Comparison of ENCODE assay signal across 1 cellular context in the genomic region with DNA sequence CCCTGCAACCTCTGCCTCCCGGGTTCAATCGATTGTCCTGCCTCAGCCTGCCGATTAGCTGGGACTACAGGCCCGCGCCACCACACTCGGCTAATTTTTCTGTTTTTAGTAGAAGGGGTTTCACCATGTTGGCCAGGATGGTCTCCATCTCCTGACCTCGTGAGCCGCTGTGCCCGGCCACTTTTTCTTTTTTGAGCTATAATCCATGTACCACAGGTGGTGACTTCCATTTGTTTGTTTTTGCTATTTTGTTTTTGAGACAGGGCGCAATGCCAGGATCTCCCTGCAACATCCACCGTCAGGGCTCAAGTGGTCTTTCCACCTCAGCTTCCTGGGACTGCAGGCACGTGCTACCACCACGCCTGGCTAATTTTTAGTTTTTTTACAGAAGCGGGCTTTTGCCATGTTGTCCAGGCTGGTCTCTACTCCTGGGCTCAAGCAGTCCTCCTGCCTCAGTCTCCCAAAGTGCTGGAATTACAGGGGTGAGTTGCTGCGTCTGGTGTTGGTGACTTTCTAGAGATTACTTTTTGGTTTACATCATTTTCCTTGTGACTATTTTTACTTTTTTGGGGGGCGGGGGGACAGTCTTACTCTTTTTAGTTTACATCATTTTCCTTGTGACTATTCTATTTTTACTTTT.
TF ChIP-seq lines count a peak whose summit lies in the region.

No MANE protein-coding gene starts in this region.

TF ChIP-seq in K562, 482 proteins besides CTCF, POLR2A, EP300 and RAD21 (continued from another document and continues in another):
- TF ChIP-seq MYC (IDR thresholded peaks at IDR 0.05; ENCODE audit: low read depth, low read length): peak; percentile 59; the same call in 1 of the 2 replicates
- TF ChIP-seq MYC (CRISPR knock-in tag; IDR thresholded peaks at IDR 0.05; ENCODE audit: borderline replicate concordance, low read depth): no peak
- peak; percentile 96 for TF ChIP-seq CHD1 (IDR thresholded peaks at IDR 0.05; ENCODE audit: low read length)
- TF ChIP-seq, protein P1, sequence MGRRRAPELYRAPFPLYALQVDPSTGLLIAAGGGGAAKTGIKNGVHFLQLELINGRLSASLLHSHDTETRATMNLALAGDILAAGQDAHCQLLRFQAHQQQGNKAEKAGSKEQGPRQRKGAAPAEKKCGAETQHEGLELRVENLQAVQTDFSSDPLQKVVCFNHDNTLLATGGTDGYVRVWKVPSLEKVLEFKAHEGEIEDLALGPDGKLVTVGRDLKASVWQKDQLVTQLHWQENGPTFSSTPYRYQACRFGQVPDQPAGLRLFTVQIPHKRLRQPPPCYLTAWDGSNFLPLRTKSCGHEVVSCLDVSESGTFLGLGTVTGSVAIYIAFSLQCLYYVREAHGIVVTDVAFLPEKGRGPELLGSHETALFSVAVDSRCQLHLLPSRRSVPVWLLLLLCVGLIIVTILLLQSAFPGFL (CRISPR knock-in tag; IDR thresholded peaks at IDR 0.05): no peak
- TF ChIP-seq MAFF (IDR thresholded peaks at IDR 0.05; ENCODE audit: low read length): no peak
- TF ChIP-seq ERF (CRISPR knock-in tag; IDR thresholded peaks at IDR 0.05): 0 out of 2 replicates have a peak, but pooled peaks have one; percentile 63
- TF ChIP-seq, protein P2, sequence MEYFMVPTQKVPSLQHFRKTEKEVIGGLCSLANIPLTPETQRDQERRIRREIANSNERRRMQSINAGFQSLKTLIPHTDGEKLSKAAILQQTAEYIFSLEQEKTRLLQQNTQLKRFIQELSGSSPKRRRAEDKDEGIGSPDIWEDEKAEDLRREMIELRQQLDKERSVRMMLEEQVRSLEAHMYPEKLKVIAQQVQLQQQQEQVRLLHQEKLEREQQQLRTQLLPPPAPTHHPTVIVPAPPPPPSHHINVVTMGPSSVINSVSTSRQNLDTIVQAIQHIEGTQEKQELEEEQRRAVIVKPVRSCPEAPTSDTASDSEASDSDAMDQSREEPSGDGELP (CRISPR knock-in tag; IDR thresholded peaks at IDR 0.05; ENCODE audit: borderline replicate concordance): peak; percentile 48; the same call in 1 of the 2 replicates
- TF ChIP-seq, protein P3, sequence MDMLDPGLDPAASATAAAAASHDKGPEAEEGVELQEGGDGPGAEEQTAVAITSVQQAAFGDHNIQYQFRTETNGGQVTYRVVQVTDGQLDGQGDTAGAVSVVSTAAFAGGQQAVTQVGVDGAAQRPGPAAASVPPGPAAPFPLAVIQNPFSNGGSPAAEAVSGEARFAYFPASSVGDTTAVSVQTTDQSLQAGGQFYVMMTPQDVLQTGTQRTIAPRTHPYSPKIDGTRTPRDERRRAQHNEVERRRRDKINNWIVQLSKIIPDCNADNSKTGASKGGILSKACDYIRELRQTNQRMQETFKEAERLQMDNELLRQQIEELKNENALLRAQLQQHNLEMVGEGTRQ (CRISPR knock-in tag; IDR thresholded peaks at IDR 0.05): no peak
- TF ChIP-seq, protein P4, sequence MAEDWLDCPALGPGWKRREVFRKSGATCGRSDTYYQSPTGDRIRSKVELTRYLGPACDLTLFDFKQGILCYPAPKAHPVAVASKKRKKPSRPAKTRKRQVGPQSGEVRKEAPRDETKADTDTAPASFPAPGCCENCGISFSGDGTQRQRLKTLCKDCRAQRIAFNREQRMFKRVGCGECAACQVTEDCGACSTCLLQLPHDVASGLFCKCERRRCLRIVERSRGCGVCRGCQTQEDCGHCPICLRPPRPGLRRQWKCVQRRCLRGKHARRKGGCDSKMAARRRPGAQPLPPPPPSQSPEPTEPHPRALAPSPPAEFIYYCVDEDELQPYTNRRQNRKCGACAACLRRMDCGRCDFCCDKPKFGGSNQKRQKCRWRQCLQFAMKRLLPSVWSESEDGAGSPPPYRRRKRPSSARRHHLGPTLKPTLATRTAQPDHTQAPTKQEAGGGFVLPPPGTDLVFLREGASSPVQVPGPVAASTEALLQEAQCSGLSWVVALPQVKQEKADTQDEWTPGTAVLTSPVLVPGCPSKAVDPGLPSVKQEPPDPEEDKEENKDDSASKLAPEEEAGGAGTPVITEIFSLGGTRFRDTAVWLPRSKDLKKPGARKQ (CRISPR knock-in tag; IDR thresholded peaks at IDR 0.05): no peak
- peak; percentile 47 for TF ChIP-seq RBBP5 (IDR thresholded peaks at IDR 0.05; ENCODE audit: borderline replicate concordance, insufficient read depth, low read length, poor library complexity, severe bottlenecking)
- TF ChIP-seq JUND (IDR thresholded peaks at IDR 0.05; ENCODE audit: borderline replicate concordance, low read depth, low read length): no peak
- TF ChIP-seq JUND (tag; IDR thresholded peaks at IDR 0.05; ENCODE audit: borderline replicate concordance, low read depth, low read length): no peak
- TF ChIP-seq BRD4 (IDR thresholded peaks at IDR 0.05): 0 out of 2 replicates have a peak, but pooled peaks have one; percentile 30
- TF ChIP-seq RBM25 (IDR thresholded peaks at IDR 0.05; ENCODE audit: low read depth, low read length, severe bottlenecking): no peak
- TF ChIP-seq MTA3 (IDR thresholded peaks at IDR 0.05; ENCODE audit: borderline replicate concordance): peak; percentile 31; the same call in 1 of the 2 replicates
- TF ChIP-seq POLR2G (IDR thresholded peaks at IDR 0.05; ENCODE audit: low read depth, low read length): peak; percentile 50; the same call in 1 of the 2 replicates
- TF ChIP-seq, protein P5, sequence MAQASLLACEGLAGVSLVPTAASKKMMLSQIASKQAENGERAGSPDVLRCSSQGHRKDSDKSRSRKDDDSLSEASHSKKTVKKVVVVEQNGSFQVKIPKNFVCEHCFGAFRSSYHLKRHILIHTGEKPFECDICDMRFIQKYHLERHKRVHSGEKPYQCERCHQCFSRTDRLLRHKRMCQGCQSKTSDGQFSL (CRISPR knock-in tag; IDR thresholded peaks at IDR 0.05): no peak
- TF ChIP-seq, protein P5 (tag; IDR thresholded peaks at IDR 0.05): no peak
- TF ChIP-seq, protein P6, sequence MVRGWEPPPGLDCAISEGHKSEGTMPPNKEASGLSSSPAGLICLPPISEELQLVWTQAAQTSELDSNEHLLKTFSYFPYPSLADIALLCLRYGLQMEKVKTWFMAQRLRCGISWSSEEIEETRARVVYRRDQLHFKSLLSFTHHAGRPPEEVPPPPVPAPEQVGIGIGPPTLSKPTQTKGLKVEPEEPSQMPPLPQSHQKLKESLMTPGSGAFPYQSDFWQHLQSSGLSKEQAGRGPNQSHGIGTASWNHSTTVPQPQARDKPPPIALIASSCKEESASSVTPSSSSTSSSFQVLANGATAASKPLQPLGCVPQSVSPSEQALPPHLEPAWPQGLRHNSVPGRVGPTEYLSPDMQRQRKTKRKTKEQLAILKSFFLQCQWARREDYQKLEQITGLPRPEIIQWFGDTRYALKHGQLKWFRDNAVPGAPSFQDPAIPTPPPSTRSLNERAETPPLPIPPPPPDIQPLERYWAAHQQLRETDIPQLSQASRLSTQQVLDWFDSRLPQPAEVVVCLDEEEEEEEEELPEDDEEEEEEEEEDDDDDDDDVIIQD (CRISPR knock-in tag; IDR thresholded peaks at IDR 0.05): no peak
- TF ChIP-seq RBM34 (IDR thresholded peaks at IDR 0.05; ENCODE audit: borderline replicate concordance, insufficient read depth, low read length): no peak
- peak; percentile 10 to 74; a peak in 2 of 4 replicates for TF ChIP-seq SIN3A (IDR thresholded peaks at IDR 0.05; ENCODE audit: borderline replicate concordance in 2 of 2, control insufficient read depth in 1 of 2, low read depth in 2 of 2, low read length in 2 of 2)
- TF ChIP-seq MEF2D (tag; conservative IDR thresholded peaks at IDR 0.05; ENCODE audit: low read depth): peak; percentile 89
- TF ChIP-seq EZH2 (IDR thresholded peaks at IDR 0.05; ENCODE audit: borderline replicate concordance, low read depth, low read length): no peak
- TF ChIP-seq MTA2 (IDR thresholded peaks at IDR 0.05; ENCODE audit: low read depth): no peak; the same call in 1 of the 2 replicates
- TF ChIP-seq DPF2 (IDR thresholded peaks at IDR 0.05): no peak
- TF ChIP-seq KDM5B (IDR thresholded peaks at IDR 0.05; ENCODE audit: insufficient replicate concordance, low read depth, low read length): peak; percentile 73
- TF ChIP-seq, protein P7, sequence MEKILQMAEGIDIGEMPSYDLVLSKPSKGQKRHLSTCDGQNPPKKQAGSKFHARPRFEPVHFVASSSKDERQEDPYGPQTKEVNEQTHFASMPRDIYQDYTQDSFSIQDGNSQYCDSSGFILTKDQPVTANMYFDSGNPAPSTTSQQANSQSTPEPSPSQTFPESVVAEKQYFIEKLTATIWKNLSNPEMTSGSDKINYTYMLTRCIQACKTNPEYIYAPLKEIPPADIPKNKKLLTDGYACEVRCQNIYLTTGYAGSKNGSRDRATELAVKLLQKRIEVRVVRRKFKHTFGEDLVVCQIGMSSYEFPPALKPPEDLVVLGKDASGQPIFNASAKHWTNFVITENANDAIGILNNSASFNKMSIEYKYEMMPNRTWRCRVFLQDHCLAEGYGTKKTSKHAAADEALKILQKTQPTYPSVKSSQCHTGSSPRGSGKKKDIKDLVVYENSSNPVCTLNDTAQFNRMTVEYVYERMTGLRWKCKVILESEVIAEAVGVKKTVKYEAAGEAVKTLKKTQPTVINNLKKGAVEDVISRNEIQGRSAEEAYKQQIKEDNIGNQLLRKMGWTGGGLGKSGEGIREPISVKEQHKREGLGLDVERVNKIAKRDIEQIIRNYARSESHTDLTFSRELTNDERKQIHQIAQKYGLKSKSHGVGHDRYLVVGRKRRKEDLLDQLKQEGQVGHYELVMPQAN (IDR thresholded peaks at IDR 0.05; ENCODE audit: borderline replicate concordance): peak; percentile 86
- TF ChIP-seq ZC3H4 (CRISPR knock-in tag; IDR thresholded peaks at IDR 0.05; ENCODE audit: borderline replicate concordance): peak; percentile 64; the same call in 1 of the 2 replicates
- TF ChIP-seq SREBF2 (CRISPR knock-in tag; IDR thresholded peaks at IDR 0.05): no peak
- TF ChIP-seq, protein P8, sequence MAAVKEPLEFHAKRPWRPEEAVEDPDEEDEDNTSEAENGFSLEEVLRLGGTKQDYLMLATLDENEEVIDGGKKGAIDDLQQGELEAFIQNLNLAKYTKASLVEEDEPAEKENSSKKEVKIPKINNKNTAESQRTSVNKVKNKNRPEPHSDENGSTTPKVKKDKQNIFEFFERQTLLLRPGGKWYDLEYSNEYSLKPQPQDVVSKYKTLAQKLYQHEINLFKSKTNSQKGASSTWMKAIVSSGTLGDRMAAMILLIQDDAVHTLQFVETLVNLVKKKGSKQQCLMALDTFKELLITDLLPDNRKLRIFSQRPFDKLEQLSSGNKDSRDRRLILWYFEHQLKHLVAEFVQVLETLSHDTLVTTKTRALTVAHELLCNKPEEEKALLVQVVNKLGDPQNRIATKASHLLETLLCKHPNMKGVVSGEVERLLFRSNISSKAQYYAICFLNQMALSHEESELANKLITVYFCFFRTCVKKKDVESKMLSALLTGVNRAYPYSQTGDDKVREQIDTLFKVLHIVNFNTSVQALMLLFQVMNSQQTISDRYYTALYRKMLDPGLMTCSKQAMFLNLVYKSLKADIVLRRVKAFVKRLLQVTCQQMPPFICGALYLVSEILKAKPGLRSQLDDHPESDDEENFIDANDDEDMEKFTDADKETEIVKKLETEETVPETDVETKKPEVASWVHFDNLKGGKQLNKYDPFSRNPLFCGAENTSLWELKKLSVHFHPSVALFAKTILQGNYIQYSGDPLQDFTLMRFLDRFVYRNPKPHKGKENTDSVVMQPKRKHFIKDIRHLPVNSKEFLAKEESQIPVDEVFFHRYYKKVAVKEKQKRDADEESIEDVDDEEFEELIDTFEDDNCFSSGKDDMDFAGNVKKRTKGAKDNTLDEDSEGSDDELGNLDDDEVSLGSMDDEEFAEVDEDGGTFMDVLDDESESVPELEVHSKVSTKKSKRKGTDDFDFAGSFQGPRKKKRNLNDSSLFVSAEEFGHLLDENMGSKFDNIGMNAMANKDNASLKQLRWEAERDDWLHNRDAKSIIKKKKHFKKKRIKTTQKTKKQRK (IDR thresholded peaks at IDR 0.05; ENCODE audit: borderline replicate concordance, low read depth, low read length): 0 out of 2 replicates have a peak, but pooled peaks have one; percentile 29
- TF ChIP-seq SRSF3 (IDR thresholded peaks at IDR 0.05; ENCODE audit: insufficient read depth, low read length): no peak
- TF ChIP-seq ZNF165 (CRISPR knock-in tag; IDR thresholded peaks at IDR 0.05; ENCODE audit: borderline replicate concordance): peak; percentile 36; the same call in 1 of the 2 replicates
- TF ChIP-seq HCFC1 (IDR thresholded peaks at IDR 0.05; ENCODE audit: low read depth, low read length): no peak
- TF ChIP-seq GTF2A2 (tag; IDR thresholded peaks at IDR 0.05): no peak
- no peak for TF ChIP-seq RNF2 (IDR thresholded peaks at IDR 0.05)
- TF ChIP-seq HNRNPH1 (optimal IDR thresholded peaks at IDR 0.05; ENCODE audit: low read depth, low read length): no peak
- 0 out of 2 replicates have a peak, but pooled peaks have one; percentile 44 for TF ChIP-seq KLF13 (tag; IDR thresholded peaks at IDR 0.05; ENCODE audit: borderline replicate concordance, low read depth)
- peak; percentile 74; the same call in 1 of the 2 replicates for TF ChIP-seq HDGF (IDR thresholded peaks at IDR 0.05)
- TF ChIP-seq, protein P9, sequence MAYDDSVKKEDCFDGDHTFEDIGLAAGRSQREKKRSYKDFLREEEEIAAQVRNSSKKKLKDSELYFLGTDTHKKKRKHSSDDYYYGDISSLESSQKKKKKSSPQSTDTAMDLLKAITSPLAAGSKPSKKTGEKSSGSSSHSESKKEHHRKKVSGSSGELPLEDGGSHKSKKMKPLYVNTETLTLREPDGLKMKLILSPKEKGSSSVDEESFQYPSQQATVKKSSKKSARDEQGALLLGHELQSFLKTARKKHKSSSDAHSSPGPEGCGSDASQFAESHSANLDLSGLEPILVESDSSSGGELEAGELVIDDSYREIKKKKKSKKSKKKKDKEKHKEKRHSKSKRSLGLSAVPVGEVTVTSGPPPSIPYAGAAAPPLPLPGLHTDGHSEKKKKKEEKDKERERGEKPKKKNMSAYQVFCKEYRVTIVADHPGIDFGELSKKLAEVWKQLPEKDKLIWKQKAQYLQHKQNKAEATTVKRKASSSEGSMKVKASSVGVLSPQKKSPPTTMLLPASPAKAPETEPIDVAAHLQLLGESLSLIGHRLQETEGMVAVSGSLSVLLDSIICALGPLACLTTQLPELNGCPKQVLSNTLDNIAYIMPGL (CRISPR knock-in tag; IDR thresholded peaks at IDR 0.05): 0 out of 2 replicates have a peak, but pooled peaks have one; percentile 10
- TF ChIP-seq BRD9 (IDR thresholded peaks at IDR 0.05; ENCODE audit: low read depth, partially characterized antibody): peak; percentile 72
- no peak for TF ChIP-seq ATF7 (IDR thresholded peaks at IDR 0.05)
- TF ChIP-seq HDAC3 (IDR thresholded peaks at IDR 0.05; ENCODE audit: borderline replicate concordance, partially characterized antibody): no peak
- no peak for TF ChIP-seq SRSF9 (IDR thresholded peaks at IDR 0.05; ENCODE audit: borderline replicate concordance, low read depth, low read length)
- TF ChIP-seq, protein P10, sequence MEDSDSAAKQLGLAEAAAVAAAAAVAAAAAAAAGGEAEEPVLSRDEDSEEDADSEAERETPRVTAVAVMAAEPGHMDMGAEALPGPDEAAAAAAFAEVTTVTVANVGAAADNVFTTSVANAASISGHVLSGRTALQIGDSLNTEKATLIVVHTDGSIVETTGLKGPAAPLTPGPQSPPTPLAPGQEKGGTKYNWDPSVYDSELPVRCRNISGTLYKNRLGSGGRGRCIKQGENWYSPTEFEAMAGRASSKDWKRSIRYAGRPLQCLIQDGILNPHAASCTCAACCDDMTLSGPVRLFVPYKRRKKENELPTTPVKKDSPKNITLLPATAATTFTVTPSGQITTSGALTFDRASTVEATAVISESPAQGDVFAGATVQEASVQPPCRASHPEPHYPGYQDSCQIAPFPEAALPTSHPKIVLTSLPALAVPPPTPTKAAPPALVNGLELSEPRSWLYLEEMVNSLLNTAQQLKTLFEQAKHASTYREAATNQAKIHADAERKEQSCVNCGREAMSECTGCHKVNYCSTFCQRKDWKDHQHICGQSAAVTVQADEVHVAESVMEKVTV (CRISPR knock-in tag; IDR thresholded peaks at IDR 0.05): no peak
- TF ChIP-seq LARP7 (IDR thresholded peaks at IDR 0.05): peak; percentile 16; the same call in 1 of the 2 replicates
